16 cellular contexts compared by ENCODE assay signal in genomic region chr5:141516648-141517025, GRCh38. TPM values are rescaled to one million over a fixed set of nuclear protein-coding genes. Genes with fewer than 3 reads are reported as not detected.
A peak's percentile ranks its signal among the peaks of the same experiment; 100 is the strongest.
DNase-seq lines count a peak whose midpoint lies in the region; ATAC-seq and TF ChIP-seq lines count a peak whose summit lies in the region.
"Had no signal": no experiment of that assay in that cellular context is flagged by ENCODE, and none has a peak within 500 bp of the region (broad histone marks: within the 10 kb centered on the region; RNA-seq: fewer than 3 reads in every experiment).

No MANE protein-coding gene starts in this region.

- no peak for TF ChIP-seq CTCF in left lung (IDR thresholded peaks at IDR 0.05)
- no peak for TF ChIP-seq CTCF in smooth muscle cell (IDR thresholded peaks at IDR 0.05; ENCODE audit: borderline replicate concordance, insufficient read depth, poor library complexity, severe bottlenecking)

- H3K27me3 ChIP-seq in GM23248 (replicated peaks; ENCODE audit: insufficient read depth) (no peaks in the 10 kb centered on the region), left lung (no peaks in the 10 kb centered on the region), smooth muscle cell (ENCODE audit: low read depth) (no peaks in the 10 kb centered on the region)
- H3K27me3 ChIP-seq: adrenal gland, testis had no signal

- no peaks in the 10 kb centered on the region for H3K9me2 ChIP-seq in GM23248 (ENCODE audit: insufficient read depth)

- peak overlapping the region; percentile 94 for H3K27ac Mint-ChIP-seq in activated T-helper 17 cell treated with anti-CD3 and anti-CD28 coated beads, Interleukin-2, amount 50 U/mL, for 72 hours
- H3K27ac Mint-ChIP-seq: activated CD4-positive, alpha-beta memory T cell treated with anti-CD3 and anti-CD28 coated beads, Interleukin-2, amount 10 ng/mL, durations not matched to agents 7 days and 5 days had no signal

- H3F3A ChIP-seq in GM23248 (ENCODE audit: insufficient read depth), result peaks cover 62% of the 10 kb centered on the region
- peaks cover 66% of the 10 kb centered on the region for H3F3A ChIP-seq in smooth muscle cell (ENCODE audit: low read depth)

- no peak for ATAC-seq in activated T-helper 17 cell treated with anti-CD3 and anti-CD28 coated beads, Interleukin-2, amount 50 U/mL, for 72 hours (replicated peaks)
- ATAC-seq in left lung, result no peak
- ATAC-seq: effector memory CD8-positive, alpha-beta T cell had no signal

- H3K36me3 Mint-ChIP-seq in activated T-helper 17 cell treated with anti-CD3 and anti-CD28 coated beads, Interleukin-2, amount 50 U/mL, for 72 hours (ENCODE audit: low read depth), result peaks cover 8% of the 10 kb centered on the region

- H3K27ac ChIP-seq in GM23248 (peak overlapping the region; percentile 94), left lung (peak overlapping the region; percentile 83 to 87), smooth muscle cell (ENCODE audit: low read depth) (peak overlapping the region; percentile 100)

- H4K20me1 ChIP-seq in GM23248 (ENCODE audit: insufficient read depth) (no peaks in the 10 kb centered on the region), smooth muscle cell (ENCODE audit: low read depth) (no peaks in the 10 kb centered on the region)

- H3K4me3 ChIP-seq in GM23248, result no peak overlapping the region
- H3K4me3 ChIP-seq in left lung, result no peak overlapping the region
- no peak overlapping the region for H3K4me3 ChIP-seq in smooth muscle cell
- H3K4me3 ChIP-seq: adrenal gland, testis had no signal

- H3K36me3 ChIP-seq in GM23248 (ENCODE audit: low read depth) (0 out of 2 replicates have a peak, but pooled peaks cover 2% of the 10 kb centered on the region), left lung (peaks cover 0 to 55% of the 10 kb centered on the region in 2 donors), smooth muscle cell (ENCODE audit: low read depth) (no peaks in the 10 kb centered on the region)

- DNase-seq in GM23248 (peak; percentile 91), left lung (no peak), smooth muscle cell (lab: John Stamatoyannopoulos, UW; ENCODE audit: unreplicated experiment) (no peak), NCI-H1694 treated with DMSO at 0.1 percent for 48 hours (lab: John Stamatoyannopoulos, UW) (no peak), activated gamma-delta T cell treated with Interleukin-2 at 50 U/mL for 16 hours (no peak), NCI-H510A treated with DMSO at 0.1 percent for 48 hours (lab: John Stamatoyannopoulos, UW) (no peak), A172 (ENCODE audit: low spot score) (no peak)
- DNase-seq: activated CD4-positive, alpha-beta memory T cell treated with anti-CD3 and anti-CD28 coated beads, Interleukin-2, amount 10 ng/mL, durations not matched to agents 7 days and 5 days; adrenal gland; effector memory CD8-positive, alpha-beta T cell; NCI-H1436; stimulated activated CD4-positive, alpha-beta T cell treated with anti-CD3 and anti-CD28 coated beads, Interleukin-4, amount 100 ng/mL, for 1 hour; testis had no signal

- H3K4me2 ChIP-seq in GM23248 (ENCODE audit: unreplicated experiment) (no peak overlapping the region), smooth muscle cell (peak overlapping the region; percentile 86)

- H3K4me1 ChIP-seq in GM23248 (ENCODE audit: insufficient read depth), result peaks cover 85% of the 10 kb centered on the region
- H3K4me1 ChIP-seq in left lung, result peaks cover 22 to 95% of the 10 kb centered on the region in 2 donors
- H3K4me1 ChIP-seq in smooth muscle cell (ENCODE audit: low read depth), result peaks cover 52% of the 10 kb centered on the region

- 11 to 23% methylated on average over 8 of the region's 8 CpGs for WGBS in GM23248 (ENCODE audit: low coverage in 1 of 2, low lambda C conversion rate in 2 of 2, missing lambda C conversion rate in 2 of 2), 2 experiments
- 52% methylated on average over 8 of the region's 8 CpGs for WGBS in smooth muscle cell (ENCODE audit: low lambda C conversion rate)

- H3K9me3 ChIP-seq in GM23248 (ENCODE audit: low read depth) (no peaks in the 10 kb centered on the region), left lung (no peaks in the 10 kb centered on the region), smooth muscle cell (replicated peaks; ENCODE audit: low read depth) (no peaks in the 10 kb centered on the region)
- H3K9me3 ChIP-seq: adrenal gland, testis had no signal

- H3K27me3 Mint-ChIP-seq in activated T-helper 17 cell treated with anti-CD3 and anti-CD28 coated beads, Interleukin-2, amount 50 U/mL, for 72 hours, result no peaks in the 10 kb centered on the region
- H3K27me3 Mint-ChIP-seq: activated CD4-positive, alpha-beta memory T cell treated with anti-CD3 and anti-CD28 coated beads, Interleukin-2, amount 10 ng/mL, durations not matched to agents 7 days and 5 days; effector memory CD8-positive, alpha-beta T cell had no signal

- H3K9me3 Mint-ChIP-seq in activated T-helper 17 cell treated with anti-CD3 and anti-CD28 coated beads, Interleukin-2, amount 50 U/mL, for 72 hours, result no peaks in the 10 kb centered on the region
- H3K9me3 Mint-ChIP-seq: activated CD4-positive, alpha-beta memory T cell treated with anti-CD3 and anti-CD28 coated beads, Interleukin-2, amount 10 ng/mL, durations not matched to agents 7 days and 5 days; effector memory CD8-positive, alpha-beta T cell; nephron had no signal

- in situ Hi-C loops in GM23248 (cut with MboI), result no loop called here

- H3K9ac ChIP-seq in GM23248, result peak overlapping the region; percentile 90
- H3K9ac ChIP-seq in smooth muscle cell (ENCODE audit: low read depth), result peak overlapping the region; percentile 97

- H2AFZ ChIP-seq in GM23248 (no peak overlapping the region), smooth muscle cell (ENCODE audit: low read depth) (no peak overlapping the region)

- intact Hi-C loops in left lung (cut with DNase I), result no loop called here

- H3K79me2 ChIP-seq in GM23248 (ENCODE audit: insufficient read depth) (no peaks in the 10 kb centered on the region), smooth muscle cell (ENCODE audit: low read depth) (no peaks in the 10 kb centered on the region)

- H3K4me3 Mint-ChIP-seq in activated T-helper 17 cell treated with anti-CD3 and anti-CD28 coated beads, Interleukin-2, amount 50 U/mL, for 72 hours, result no peak overlapping the region
- H3K4me3 Mint-ChIP-seq: activated CD4-positive, alpha-beta memory T cell treated with anti-CD3 and anti-CD28 coated beads, Interleukin-2, amount 10 ng/mL, durations not matched to agents 7 days and 5 days had no signal

- peaks cover 36% of the 10 kb centered on the region for H3K4me1 Mint-ChIP-seq in activated T-helper 17 cell treated with anti-CD3 and anti-CD28 coated beads, Interleukin-2, amount 50 U/mL, for 72 hours

RNA-seq across cellular contexts. Expression of gene PCDHGC5, which starts 27.8 kb away (rescaled TPM):
- 2.2 and 3.2 TPM in 2 replicates for total RNA-seq in GM23248 (2014; rRNA removed; shearing (Covaris generic))
- polyA plus RNA-seq in GM23248 (2016; fragmentation: Nextera tagmentation; extraction: Ambion mirVana) (1.8 and 2.5 TPM in 2 replicates), smooth muscle cell (1.5 and 3.3 TPM in 2 replicates)
- not detected for total RNA-seq in activated T-helper 17 cell treated with anti-CD3 and anti-CD28 coated beads, Interleukin-2, amount 50 U/mL, for 72 hours
- total RNA-seq in left lung (1 to 10 TPM; 1.4 to 1.9 TPM), smooth muscle cell (1.8 and 3.4 TPM in 2 replicates)
- 1.1 and 3.7 TPM in 2 replicates for total RNA-seq in A172 (2014; rRNA removed; shearing (Covaris generic))
- total RNA-seq: activated CD4-positive, alpha-beta memory T cell treated with anti-CD3 and anti-CD28 coated beads, Interleukin-2, amount 10 ng/mL, durations not matched to agents 7 days and 5 days; T-helper 1 cell treated with Interleukin-12 subunit alpha and Interleukin-12 subunit beta and Interleukin-4 antibody, amounts not matched to agents 30 ng/mL and 1 ng/mL, for 36 hours had no signal

RNA-seq across cellular contexts. Expression of gene PCDHGC4, which starts 31.8 kb away (rescaled TPM):
- total RNA-seq in GM23248 (2014; rRNA removed; shearing (Covaris generic)), result 0.38 and 0.54 TPM in 2 replicates
- 0.11 and 0.16 TPM in 2 replicates for polyA plus RNA-seq in GM23248 (2016; fragmentation: Nextera tagmentation; extraction: Ambion mirVana)
- total RNA-seq in activated T-helper 17 cell treated with anti-CD3 and anti-CD28 coated beads, Interleukin-2, amount 50 U/mL, for 72 hours, result not detected
- 1 to 10 TPM in 1 of 2 donors, under 1 TPM in 1; 0.79 to 2.5 TPM for total RNA-seq in left lung
- total RNA-seq in smooth muscle cell, result 1.2 and 3.8 TPM in 2 replicates
- polyA plus RNA-seq in smooth muscle cell, result 0.12 and 0.16 TPM in 2 replicates
- total RNA-seq in A172 (2014; rRNA removed; shearing (Covaris generic)), result 0.22 TPM in 1 of 2 replicates, not detected in the other
- total RNA-seq: activated CD4-positive, alpha-beta memory T cell treated with anti-CD3 and anti-CD28 coated beads, Interleukin-2, amount 10 ng/mL, durations not matched to agents 7 days and 5 days; T-helper 1 cell treated with Interleukin-12 subunit alpha and Interleukin-12 subunit beta and Interleukin-4 antibody, amounts not matched to agents 30 ng/mL and 1 ng/mL, for 36 hours had no signal

RNA-seq across cellular contexts. Expression of gene PCDHGC3, which starts 40.9 kb away (rescaled TPM):
- total RNA-seq in GM23248 (2014; rRNA removed; shearing (Covaris generic)), result 44.6 and 53.1 TPM in 2 replicates
- polyA plus RNA-seq in GM23248 (2016; fragmentation: Nextera tagmentation; extraction: Ambion mirVana), result 74.4 and 77.4 TPM in 2 replicates
- total RNA-seq in activated T-helper 17 cell treated with anti-CD3 and anti-CD28 coated beads, Interleukin-2, amount 50 U/mL, for 72 hours, result under 1 TPM in 1 of 2 donors, not detected in 1; 0.56 TPM
- 100 to 1,000 TPM in 1 of 2 donors, 10 to 100 TPM in 1; 65.4 to 101 TPM for total RNA-seq in left lung
- 38.2 and 50.3 TPM in 2 replicates for total RNA-seq in smooth muscle cell
- polyA plus RNA-seq in smooth muscle cell, result 98.4 and 111 TPM in 2 replicates
- 46.6 and 51.7 TPM in 2 replicates for total RNA-seq in A172 (2014; rRNA removed; shearing (Covaris generic))
- total RNA-seq: activated CD4-positive, alpha-beta memory T cell treated with anti-CD3 and anti-CD28 coated beads, Interleukin-2, amount 10 ng/mL, durations not matched to agents 7 days and 5 days; T-helper 1 cell treated with Interleukin-12 subunit alpha and Interleukin-12 subunit beta and Interleukin-4 antibody, amounts not matched to agents 30 ng/mL and 1 ng/mL, for 36 hours had no signal

Comparison
In these comparisons a context has a peak if more than half of its experiments do, and no peak if none do; other contexts are left out.
1. RNA of gene PCDHGC3, which starts 40.9 kb away (total RNA-seq): 65.4 to 101 TPM in left lung, 38.2 to 50.3 TPM in smooth muscle cell, 46.6 to 51.7 TPM in A172 and 44.6 to 53.1 TPM in GM23248; 0.56 TPM in activated T-helper 17 cell treated with anti-CD3 and anti-CD28 coated beads, Interleukin-2, amount 50 U/mL, for 72 hours; every median in the first group is over 10 times any median in the second.
2. Peak in every context shown above with its lines, with median percentiles within 50 percentile points of each other: H3K27ac ChIP-seq.